17 cellular contexts compared by ENCODE assay signal in the genomic region with DNA sequence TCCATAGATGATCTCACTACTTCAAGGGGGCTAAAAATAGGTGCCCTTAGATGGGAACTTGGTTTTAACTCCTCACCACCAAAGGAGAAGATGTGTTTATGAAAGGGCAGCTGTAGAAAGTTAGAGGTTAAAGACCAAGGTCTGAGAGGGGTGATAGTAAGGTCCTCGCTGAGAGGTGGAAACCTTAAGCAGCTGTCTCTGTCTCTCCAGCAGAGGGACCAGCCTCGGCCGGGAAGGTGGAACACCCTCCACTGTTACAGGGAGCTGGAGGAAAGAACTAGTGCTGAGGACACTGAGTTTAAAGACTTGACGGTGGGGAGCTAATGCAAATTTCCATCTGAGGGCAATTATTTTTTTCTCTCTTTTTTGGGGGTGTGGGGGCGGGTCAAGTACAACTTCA. TPM values are rescaled to one million over a fixed set of nuclear protein-coding genes. Genes with fewer than 3 reads are reported as not detected.
DNase-seq lines count a peak whose midpoint lies in the region; ATAC-seq and TF ChIP-seq lines count a peak whose summit lies in the region.
"Had no signal": no experiment of that assay in that cellular context is flagged by ENCODE, and none has a peak within 500 bp of the region (broad histone marks: within the 10 kb centered on the region; RNA-seq: fewer than 3 reads in every experiment).

No MANE protein-coding gene starts in this region.

- H3K27me3 ChIP-seq in ACC112 (ENCODE audit: insufficient read depth, low read length) (peaks cover 3% of the 10 kb centered on the region; the same call in 1 of the 2 replicates), GM06990 (replicated peaks; ENCODE audit: control insufficient read depth, insufficient read depth, low read length) (no peaks in the 10 kb centered on the region), RWPE2 (ENCODE audit: insufficient read depth, poor library complexity, severe bottlenecking) (no peaks in the 10 kb centered on the region)
- H3K27me3 ChIP-seq: upper lobe of right lung had no signal

- no peaks in the 10 kb centered on the region for H3K79me2 ChIP-seq in ACC112 (ENCODE audit: control insufficient read depth, insufficient read depth, low read length, unreplicated experiment)

- peaks cover 10% of the 10 kb centered on the region for H3K4me1 ChIP-seq in ACC112 (ENCODE audit: control insufficient read depth, insufficient read depth, low read length, unreplicated experiment)
- no peaks in the 10 kb centered on the region for H3K4me1 ChIP-seq in RWPE2 (ENCODE audit: insufficient read depth, poor library complexity, severe bottlenecking)
- H3K4me1 ChIP-seq: upper lobe of right lung had no signal

- H3K9me3 ChIP-seq in RWPE2 (ENCODE audit: severe bottlenecking) = no peaks in the 10 kb centered on the region
- H3K9me3 ChIP-seq: upper lobe of right lung had no signal

- TF ChIP-seq CTCF in GM06990 (IDR thresholded peaks at IDR 0.05; ENCODE audit: insufficient read depth, low read length, poor library complexity, severe bottlenecking) = peak; percentile 3
- no peak for TF ChIP-seq CTCF in RWPE2 (IDR thresholded peaks at IDR 0.05; ENCODE audit: poor library complexity, severe bottlenecking)
- TF ChIP-seq CTCF in epithelial cell of proximal tubule (conservative IDR thresholded peaks at IDR 0.05; ENCODE audit: low read depth, low read length) = peak; percentile 25

- DNase-seq in GM06990 (ENCODE audit: extremely low read depth, insufficient read length) = no peak
- DNase-seq in RWPE2 (ENCODE audit: low spot score) = no peak
- no peak for DNase-seq in epithelial cell of proximal tubule (ENCODE audit: low read depth)
- no peak for DNase-seq in activated effector memory CD4-positive, alpha-beta T cell treated with anti-CD3 and anti-CD28 coated beads, Interleukin-2, amount 50 U/mL, for 16 hours
- DNase-seq in DMS 273 treated with DMSO at 0.1 percent for 48 hours (lab: John Stamatoyannopoulos, UW) = no peak
- no peak for DNase-seq in activated gamma-delta T cell treated with Interleukin-2 at 50 U/mL for 16 hours
- DNase-seq: KG1; stimulated activated naive B cell treated with anti-CD40 and anti-IgM and Interleukin-4, amounts not matched to agents 10 μg/mL and 1 μg/mL and 100 μg/mL, for 72 hours; upper lobe of right lung had no signal

- H3K36me3 ChIP-seq in ACC112 (ENCODE audit: insufficient read depth, low read length) (no peaks in the 10 kb centered on the region), GM06990 (ENCODE audit: control insufficient read depth, insufficient read depth, low read length) (no peaks in the 10 kb centered on the region), RWPE2 (ENCODE audit: low read depth) (no peaks in the 10 kb centered on the region)
- H3K36me3 ChIP-seq: upper lobe of right lung had no signal

- H3K27ac ChIP-seq in ACC112 (ENCODE audit: low read depth, low read length) = peak overlapping the region; percentile 52; the same call in 1 of the 2 replicates
- no peak overlapping the region for H3K27ac ChIP-seq in RWPE2 (ENCODE audit: poor library complexity, severe bottlenecking)
- H3K27ac ChIP-seq: upper lobe of right lung had no signal

- no peak overlapping the region for H2AFZ ChIP-seq in ACC112 (ENCODE audit: low read length, unreplicated experiment)

- no peak overlapping the region for H3K4me3 ChIP-seq in ACC112 (ENCODE audit: low read depth, low read length)
- H3K4me3 ChIP-seq in GM06990 (replicated peaks; ENCODE audit: low read depth, low read length) = no peak overlapping the region
- H3K4me3 ChIP-seq in RWPE2 (ENCODE audit: severe bottlenecking) = no peak overlapping the region
- no peak overlapping the region for H3K4me3 ChIP-seq in epithelial cell of proximal tubule (ENCODE audit: low read depth, low read length)
- H3K4me3 ChIP-seq: lung, upper lobe of right lung had no signal

- ATAC-seq in RWPE2 (ENCODE audit: low read depth) (peak; percentile 33; the same call in 1 of the 3 replicates), GM19463 (IDR thresholded peaks at IDR 0.05; ENCODE audit: unreplicated experiment) (no peak)
- ATAC-seq: activated CD4-positive, CD25-positive, alpha-beta regulatory T cell treated with anti-CD3 and anti-CD28 coated beads, Interleukin-2, amount 50 U/mL, for 24 hours; stimulated activated naive B cell treated with anti-CD40 and anti-IgM and Interleukin-4, amounts not matched to agents 10 μg/mL and 1 μg/mL and 100 μg/mL, for 72 hours; upper lobe of right lung had no signal

RNA-seq across cellular contexts. Expression of a gene that starts 8.9 kb away (rescaled TPM):
- not detected in 2 replicates for total RNA-seq in epithelial cell of proximal tubule
- total RNA-seq: A673, chondrocyte, glomerular endothelial cell, lung, progenitor cell of endocrine pancreas, upper lobe of right lung had no signal

RNA-seq across cellular contexts. Expression of a gene that starts 13.5 kb away (rescaled TPM):
- total RNA-seq in epithelial cell of proximal tubule = 49.4 and 53.2 TPM in 2 replicates
